ENCODE assay signal across 1 cellular context in the genomic region with DNA sequence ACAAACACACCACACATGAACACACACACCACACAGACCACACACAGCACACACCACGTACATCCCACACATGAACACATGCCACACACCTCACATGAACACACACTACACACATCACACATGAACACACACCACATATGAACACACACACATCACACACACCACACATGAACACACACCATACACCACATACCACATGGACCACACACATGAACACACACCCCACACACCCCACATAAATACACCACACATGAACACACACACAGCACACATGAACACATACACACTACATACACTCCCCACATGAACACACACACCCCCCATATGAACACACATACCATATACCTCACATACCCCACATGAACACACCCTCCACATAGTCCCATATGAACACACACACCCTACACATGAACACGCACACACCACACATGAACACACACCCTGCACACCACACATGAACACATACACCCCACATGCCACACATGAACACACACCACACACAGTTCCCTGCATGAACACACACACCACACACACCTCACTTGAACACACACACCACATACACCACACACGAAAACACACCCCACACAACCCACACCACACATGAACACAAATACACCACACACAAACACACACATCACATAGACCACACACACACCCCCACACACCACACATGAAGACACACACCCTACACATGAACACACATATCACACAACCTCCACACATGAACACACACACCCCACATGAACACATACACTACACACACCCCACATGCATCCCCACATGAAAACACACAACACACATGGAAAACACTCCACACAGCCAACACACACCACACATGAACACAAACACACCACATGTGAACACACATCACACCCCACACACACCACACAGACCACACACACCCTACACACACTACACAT.
A peak's percentile ranks its signal among the peaks of the same experiment; 100 is the strongest.
TF ChIP-seq lines count a peak whose summit lies in the region.

No MANE protein-coding gene starts in this region.

TF ChIP-seq in HepG2, 621 proteins besides CTCF, POLR2A, EP300 and RAD21:
- TF ChIP-seq HNRNPH1 (optimal IDR thresholded peaks at IDR 0.05; ENCODE audit: low read depth, low read length) (no peak), ZNF124 (CRISPR knock-in tag; IDR thresholded peaks at IDR 0.05) (no peak), ZNF724P (CRISPR knock-in tag; IDR thresholded peaks at IDR 0.05; ENCODE audit: borderline replicate concordance) (no peak), RFX5 (IDR thresholded peaks at IDR 0.05; ENCODE audit: low read depth, low read length) (no peak), SP2 (CRISPR knock-in tag; IDR thresholded peaks at IDR 0.05) (no peak)
- TF ChIP-seq, protein P1, sequence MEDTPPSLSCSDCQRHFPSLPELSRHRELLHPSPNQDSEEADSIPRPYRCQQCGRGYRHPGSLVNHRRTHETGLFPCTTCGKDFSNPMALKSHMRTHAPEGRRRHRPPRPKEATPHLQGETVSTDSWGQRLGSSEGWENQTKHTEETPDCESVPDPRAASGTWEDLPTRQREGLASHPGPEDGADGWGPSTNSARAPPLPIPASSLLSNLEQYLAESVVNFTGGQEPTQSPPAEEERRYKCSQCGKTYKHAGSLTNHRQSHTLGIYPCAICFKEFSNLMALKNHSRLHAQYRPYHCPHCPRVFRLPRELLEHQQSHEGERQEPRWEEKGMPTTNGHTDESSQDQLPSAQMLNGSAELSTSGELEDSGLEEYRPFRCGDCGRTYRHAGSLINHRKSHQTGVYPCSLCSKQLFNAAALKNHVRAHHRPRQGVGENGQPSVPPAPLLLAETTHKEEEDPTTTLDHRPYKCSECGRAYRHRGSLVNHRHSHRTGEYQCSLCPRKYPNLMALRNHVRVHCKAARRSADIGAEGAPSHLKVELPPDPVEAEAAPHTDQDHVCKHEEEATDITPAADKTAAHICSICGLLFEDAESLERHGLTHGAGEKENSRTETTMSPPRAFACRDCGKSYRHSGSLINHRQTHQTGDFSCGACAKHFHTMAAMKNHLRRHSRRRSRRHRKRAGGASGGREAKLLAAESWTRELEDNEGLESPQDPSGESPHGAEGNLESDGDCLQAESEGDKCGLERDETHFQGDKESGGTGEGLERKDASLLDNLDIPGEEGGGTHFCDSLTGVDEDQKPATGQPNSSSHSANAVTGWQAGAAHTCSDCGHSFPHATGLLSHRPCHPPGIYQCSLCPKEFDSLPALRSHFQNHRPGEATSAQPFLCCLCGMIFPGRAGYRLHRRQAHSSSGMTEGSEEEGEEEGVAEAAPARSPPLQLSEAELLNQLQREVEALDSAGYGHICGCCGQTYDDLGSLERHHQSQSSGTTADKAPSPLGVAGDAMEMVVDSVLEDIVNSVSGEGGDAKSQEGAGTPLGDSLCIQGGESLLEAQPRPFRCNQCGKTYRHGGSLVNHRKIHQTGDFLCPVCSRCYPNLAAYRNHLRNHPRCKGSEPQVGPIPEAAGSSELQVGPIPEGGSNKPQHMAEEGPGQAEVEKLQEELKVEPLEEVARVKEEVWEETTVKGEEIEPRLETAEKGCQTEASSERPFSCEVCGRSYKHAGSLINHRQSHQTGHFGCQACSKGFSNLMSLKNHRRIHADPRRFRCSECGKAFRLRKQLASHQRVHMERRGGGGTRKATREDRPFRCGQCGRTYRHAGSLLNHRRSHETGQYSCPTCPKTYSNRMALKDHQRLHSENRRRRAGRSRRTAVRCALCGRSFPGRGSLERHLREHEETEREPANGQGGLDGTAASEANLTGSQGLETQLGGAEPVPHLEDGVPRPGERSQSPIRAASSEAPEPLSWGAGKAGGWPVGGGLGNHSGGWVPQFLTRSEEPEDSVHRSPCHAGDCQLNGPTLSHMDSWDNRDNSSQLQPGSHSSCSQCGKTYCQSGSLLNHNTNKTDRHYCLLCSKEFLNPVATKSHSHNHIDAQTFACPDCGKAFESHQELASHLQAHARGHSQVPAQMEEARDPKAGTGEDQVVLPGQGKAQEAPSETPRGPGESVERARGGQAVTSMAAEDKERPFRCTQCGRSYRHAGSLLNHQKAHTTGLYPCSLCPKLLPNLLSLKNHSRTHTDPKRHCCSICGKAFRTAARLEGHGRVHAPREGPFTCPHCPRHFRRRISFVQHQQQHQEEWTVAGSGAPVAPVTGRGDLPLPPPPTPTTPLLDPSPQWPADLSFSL (CRISPR knock-in tag; IDR thresholded peaks at IDR 0.05) = 0 out of 2 replicates have a peak, but pooled peaks have one; percentile 58
- TF ChIP-seq, protein P2, sequence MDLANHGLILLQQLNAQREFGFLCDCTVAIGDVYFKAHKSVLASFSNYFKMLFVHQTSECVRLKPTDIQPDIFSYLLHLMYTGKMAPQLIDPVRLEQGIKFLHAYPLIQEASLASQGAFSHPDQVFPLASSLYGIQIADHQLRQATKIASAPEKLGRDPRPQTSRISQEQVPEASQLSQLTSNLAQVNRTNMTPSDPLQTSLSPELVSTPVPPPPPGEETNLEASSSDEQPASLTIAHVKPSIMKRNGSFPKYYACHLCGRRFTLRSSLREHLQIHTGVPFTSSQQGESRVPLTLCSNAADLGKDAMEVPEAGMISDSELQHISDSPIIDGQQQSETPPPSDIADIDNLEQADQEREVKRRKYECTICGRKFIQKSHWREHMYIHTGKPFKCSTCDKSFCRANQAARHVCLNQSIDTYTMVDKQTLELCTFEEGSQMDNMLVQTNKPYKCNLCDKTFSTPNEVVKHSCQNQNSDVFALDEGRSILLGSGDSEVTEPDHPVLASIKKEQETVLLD (CRISPR knock-in tag; IDR thresholded peaks at IDR 0.05; ENCODE audit: low read depth) = no peak
- TF ChIP-seq, protein P3, sequence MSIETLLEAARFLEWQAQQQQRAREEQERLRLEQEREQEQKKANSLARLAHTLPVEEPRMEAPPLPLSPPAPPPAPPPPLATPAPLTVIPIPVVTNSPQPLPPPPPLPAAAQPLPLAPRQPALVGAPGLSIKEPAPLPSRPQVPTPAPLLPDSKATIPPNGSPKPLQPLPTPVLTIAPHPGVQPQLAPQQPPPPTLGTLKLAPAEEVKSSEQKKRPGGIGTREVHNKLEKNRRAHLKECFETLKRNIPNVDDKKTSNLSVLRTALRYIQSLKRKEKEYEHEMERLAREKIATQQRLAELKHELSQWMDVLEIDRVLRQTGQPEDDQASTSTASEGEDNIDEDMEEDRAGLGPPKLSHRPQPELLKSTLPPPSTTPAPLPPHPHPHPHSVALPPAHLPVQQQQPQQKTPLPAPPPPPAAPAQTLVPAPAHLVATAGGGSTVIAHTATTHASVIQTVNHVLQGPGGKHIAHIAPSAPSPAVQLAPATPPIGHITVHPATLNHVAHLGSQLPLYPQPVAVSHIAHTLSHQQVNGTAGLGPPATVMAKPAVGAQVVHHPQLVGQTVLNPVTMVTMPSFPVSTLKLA (IDR thresholded peaks at IDR 0.05) = peak; percentile 57
